33 cellular contexts compared by ENCODE assay signal in the genomic region with DNA sequence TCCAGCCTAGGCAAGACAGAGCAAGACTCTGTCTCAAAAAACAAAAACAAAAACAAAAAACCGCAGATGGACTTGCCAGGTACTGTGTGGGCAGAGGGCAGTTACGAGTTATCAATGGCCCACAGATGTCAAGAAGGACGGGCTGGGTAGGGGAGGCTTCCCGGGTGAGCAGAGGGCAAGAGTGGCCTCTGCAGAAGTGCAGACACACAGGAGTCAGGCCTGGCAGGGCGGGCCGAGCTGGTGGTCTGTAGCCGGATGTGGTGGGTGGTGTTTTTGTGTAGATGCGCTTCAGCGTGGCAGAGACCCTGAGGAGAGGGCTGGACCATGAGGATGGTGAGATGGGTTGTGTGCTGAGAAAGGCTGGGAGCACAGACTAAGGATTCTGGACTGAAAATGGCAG.
"Had no signal": no experiment of that assay in that cellular context is flagged by ENCODE, and none has a peak within 500 bp of the region (broad histone marks: within the 10 kb centered on the region; RNA-seq: fewer than 3 reads in every experiment).

No MANE protein-coding gene starts in this region.

- H3K4me1 ChIP-seq: adrenal gland, body of pancreas, colonic mucosa, esophagus muscularis mucosa, foreskin keratinocyte, gastrocnemius medialis, heart left ventricle had no signal

- H3K36me3 ChIP-seq: adrenal gland, colonic mucosa, esophagus muscularis mucosa, gastrocnemius medialis, heart left ventricle had no signal

- DNase-seq: activated CD4-positive, alpha-beta memory T cell treated with anti-CD3 and anti-CD28 coated beads for 36 hours; activated CD4-positive, alpha-beta T cell treated with anti-CD3 and anti-CD28 coated beads for 36 hours; activated CD4-positive, alpha-beta T cell treated with anti-CD3 and anti-CD28 coated beads, Interleukin-2, amount 10 ng/mL, durations not matched to agents 24 days and 14 days; activated CD4-positive, CD25-positive, alpha-beta regulatory T cell; activated CD4-positive, CD25-positive, alpha-beta regulatory T cell treated with anti-CD3 and anti-CD28 coated beads, Interleukin-2, amount 50 U/mL, for 72 hours; activated CD8-positive, alpha-beta memory T cell treated with anti-CD3 and anti-CD28 coated beads, Interleukin-2, amount 10 ng/mL, durations not matched to agents 7 days and 5 days; activated CD8-positive, alpha-beta memory T cell treated with anti-CD3 and anti-CD28 coated beads, Interleukin-2, amount 50 U/mL, for 4 hours; activated CD8-positive, alpha-beta T cell treated with anti-CD3 and anti-CD28 coated beads, Interleukin-2, amount 10 ng/mL, durations not matched to agents 7 days and 5 days; activated effector memory CD4-positive, alpha-beta T cell treated with anti-CD3 and anti-CD28 coated beads, Interleukin-2, amount 50 U/mL, for 16 hours; activated naive CD4-positive, alpha-beta T cell treated with anti-CD3 and anti-CD28 coated beads for 36 hours; activated naive CD8-positive, alpha-beta T cell treated with anti-CD3 and anti-CD28 coated beads for 36 hours; activated naive CD8-positive, alpha-beta T cell treated with anti-CD3 and anti-CD28 coated beads, Interleukin-2, amount 50 U/mL, for 24 hours; activated T-cell treated with anti-CD3 and anti-CD28 coated beads, Interleukin-2, amount 50 U/mL, for 1 hour; activated T-cell treated with anti-CD3 and anti-CD28 coated beads, Interleukin-2, amount 50 U/mL, for 48 hours; adrenal gland; amygdala; aorta; body of pancreas; central memory CD4-positive, alpha-beta T cell; cerebellar nuclear complex; colonic mucosa; dorsolateral prefrontal cortex; effector memory CD4-positive, alpha-beta T cell; endodermal cell; erythroblast; foreskin keratinocyte; gastrocnemius medialis; glutamatergic neuron; heart left ventricle; T-helper 1 cell; T-helper 17 cell; T1000 had no signal

- H3K27ac ChIP-seq: adrenal gland, body of pancreas, colonic mucosa, dorsolateral prefrontal cortex, esophagus muscularis mucosa, foreskin keratinocyte, gastrocnemius medialis, heart left ventricle had no signal

- H3K9me3 ChIP-seq: adrenal gland, body of pancreas, colonic mucosa, esophagus muscularis mucosa, gastrocnemius medialis, heart left ventricle had no signal

- H3K4me3 ChIP-seq: adrenal gland, body of pancreas, colonic mucosa, dorsolateral prefrontal cortex, esophagus muscularis mucosa, gastrocnemius medialis, heart left ventricle had no signal

- H3K27me3 ChIP-seq: adrenal gland, body of pancreas, colonic mucosa, dorsolateral prefrontal cortex, esophagus muscularis mucosa, foreskin keratinocyte, gastrocnemius medialis, heart left ventricle had no signal
